9 cellular contexts compared by ENCODE assay signal in the genomic region with DNA sequence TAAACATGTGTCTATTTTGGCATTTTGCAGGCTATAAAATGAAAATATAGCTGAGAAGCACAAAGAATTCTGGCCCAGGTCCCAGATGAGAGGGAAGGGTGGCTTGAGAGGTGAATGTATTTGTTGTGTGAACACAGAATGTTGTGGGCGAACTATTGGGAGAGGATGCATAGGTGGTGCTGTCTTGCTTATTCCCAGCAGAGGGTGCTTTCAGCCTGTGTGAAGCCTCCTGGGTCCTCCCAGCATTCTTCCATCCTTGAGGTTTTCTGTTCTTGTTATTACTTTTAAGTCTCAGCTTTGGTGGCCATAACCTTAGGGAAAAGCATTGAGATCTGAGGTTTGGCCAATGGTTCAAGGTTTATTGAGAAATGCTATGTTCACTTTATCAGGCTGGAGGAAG.
DNase-seq lines count a peak whose midpoint lies in the region; ATAC-seq and TF ChIP-seq lines count a peak whose summit lies in the region.
"Had no signal": no experiment of that assay in that cellular context is flagged by ENCODE, and none has a peak within 500 bp of the region (broad histone marks: within the 10 kb centered on the region; RNA-seq: fewer than 3 reads in every experiment).

No MANE protein-coding gene starts in this region.

- no peaks in the 10 kb centered on the region for H3K4me1 ChIP-seq in PC-3 (ENCODE audit: insufficient read depth, low read length)
- no peaks in the 10 kb centered on the region for H3K4me1 ChIP-seq in foreskin keratinocyte
- no peaks in the 10 kb centered on the region for H3K4me1 ChIP-seq in esophagus muscularis mucosa

- BruUV-seq in PC-3 (replicated peaks; lab: Mats Ljungman, UMichigan), result no TSS peak

- H3K27ac Mint-ChIP-seq in CD4-positive, alpha-beta T cell, result no peak overlapping the region

- CTCF ChIA-PET in PC-3 (lab: Charles Lee), result interaction anchor here (0.6 kb wide), 1 partner anchor 106 kb away, joined by 4 read pairs; no protein-coding TSS in a partner anchor
- CTCF ChIA-PET in CD4-positive, alpha-beta T cell (lab: Charles Lee), result interaction anchor here (1.0 kb wide), 1 partner anchor 10 kb away, joined by 3 read pairs; no protein-coding TSS in a partner anchor

- H3K36me3 ChIP-seq in PC-3 (ENCODE audit: low read depth, low read length), result no peaks in the 10 kb centered on the region
- no peaks in the 10 kb centered on the region for H3K36me3 ChIP-seq in esophagus muscularis mucosa

- 74% methylated on average over 1 of the region's 1 CpG for WGBS in esophagus muscularis mucosa

- H3K27ac ChIP-seq in 22Rv1 (no peak overlapping the region), PC-3 (ENCODE audit: low read length) (no peak overlapping the region), foreskin keratinocyte (no peak overlapping the region), esophagus muscularis mucosa (replicated peaks in 1 of 4) (no peak overlapping the region)
- no peak overlapping the region for H3K27ac ChIP-seq in CD4-positive, alpha-beta T cell (ENCODE audit: low read depth, low read length)
- H3K27ac ChIP-seq: HL-60 had no signal

- no peak overlapping the region for H2AFZ ChIP-seq in PC-3 (ENCODE audit: low read length)

- H3K27me3 Mint-ChIP-seq in CD4-positive, alpha-beta T cell, result no peaks in the 10 kb centered on the region

- TF ChIP-seq CTCF in 22Rv1 (IDR thresholded peaks at IDR 0.05) (peak; percentile 29), GM13977 (IDR thresholded peaks at IDR 0.05; ENCODE audit: extremely low read depth, insufficient read depth, missing control alignments) (peak; percentile 60), PC-3 (conservative IDR thresholded peaks at IDR 0.05; ENCODE audit: low read depth, low read length) (peak; percentile 95), foreskin keratinocyte (conservative IDR thresholded peaks at IDR 0.05) (peak; percentile 84), esophagus muscularis mucosa (IDR thresholded peaks at IDR 0.05) (no peak)
- no peak for TF ChIP-seq CTCF in CD4-positive, alpha-beta T cell (IDR thresholded peaks at IDR 0.05)

- intact Hi-C loops in PC-3 (cut with micrococcal nuclease), result loop anchor here (1.0 kb wide), 2 partner anchors 36 to 192 kb away; no protein-coding TSS in a partner anchor
- intact Hi-C loops in esophagus muscularis mucosa (cut with DNase I), result no loop called here
- intact Hi-C loops in CD4-positive, alpha-beta T cell (cut with DNase I, micrococcal nuclease), result no loop called here

- H3K9ac ChIP-seq in PC-3 (ENCODE audit: low read length), result no peak overlapping the region

- H3K79me2 ChIP-seq in PC-3 (ENCODE audit: low read length), result no peaks in the 10 kb centered on the region

- no peaks in the 10 kb centered on the region for H3K36me3 Mint-ChIP-seq in CD4-positive, alpha-beta T cell (ENCODE audit: low read depth)

- POLR2A ChIA-PET in PC-3 (lab: Charles Lee; ENCODE audit: unreplicated experiment), result no interaction called here
- POLR2A ChIA-PET in CD4-positive, alpha-beta T cell (lab: Charles Lee), result no interaction called here

- ATAC-seq in PC-3, result peak; percentile 99
- peak; percentile 93 for ATAC-seq in foreskin keratinocyte
- ATAC-seq in CD4-positive, alpha-beta T cell (ENCODE audit: poor library complexity), result no peak

- no peaks in the 10 kb centered on the region for H3F3A ChIP-seq in PC-3 (ENCODE audit: low read length, unreplicated experiment)

- H3K4me3 ChIP-seq in PC-3 (ENCODE audit: low read length) (no peak overlapping the region), esophagus muscularis mucosa (no peak overlapping the region)

- no peak for TF ChIP-seq POLR2A in esophagus muscularis mucosa (IDR thresholded peaks at IDR 0.05; ENCODE audit: low read depth)

- no peaks in the 10 kb centered on the region for H3K9me2 ChIP-seq in PC-3 (replicated peaks; ENCODE audit: low read length)

- no peaks in the 10 kb centered on the region for H4K20me1 ChIP-seq in PC-3 (ENCODE audit: low read length)

- no peak for TF ChIP-seq EP300 in esophagus muscularis mucosa (IDR thresholded peaks at IDR 0.05)

- H3K4me1 Mint-ChIP-seq in CD4-positive, alpha-beta T cell (ENCODE audit: low read depth), result no peaks in the 10 kb centered on the region

- H3K9me3 ChIP-seq in PC-3 (ENCODE audit: low read length) (no peaks in the 10 kb centered on the region), esophagus muscularis mucosa (no peaks in the 10 kb centered on the region)
- no peaks in the 10 kb centered on the region for H3K9me3 ChIP-seq in CD4-positive, alpha-beta T cell (ENCODE audit: control insufficient read depth, low read length)

- no peak overlapping the region for H3K4me3 Mint-ChIP-seq in CD4-positive, alpha-beta T cell

- in situ Hi-C loops in GM13977 (cut with MboI; ENCODE audit: low pct_unique_long_range_greater_than_20kb, low sequenced_read_pairs, unreplicated experiment), result no loop called here

- no peak overlapping the region for H3K4me2 ChIP-seq in PC-3 (ENCODE audit: low read length)

- H3K27me3 ChIP-seq in PC-3 (ENCODE audit: low read length) (peaks cover 52% of the 10 kb centered on the region), foreskin keratinocyte (no peaks in the 10 kb centered on the region), esophagus muscularis mucosa (no peaks in the 10 kb centered on the region)
- no peaks in the 10 kb centered on the region for H3K27me3 ChIP-seq in CD4-positive, alpha-beta T cell (ENCODE audit: control insufficient read depth, insufficient read depth, low read length)

- H3K9me3 Mint-ChIP-seq in CD4-positive, alpha-beta T cell, result peaks cover 2% of the 10 kb centered on the region

- DNase-seq in GM13977 (ENCODE audit: low spot score) (peak; percentile 14), PC-3 (peak; percentile 74), foreskin keratinocyte (peak in 1 of 2 donors; percentile 54), esophagus muscularis mucosa (ENCODE audit: extremely low spot score) (no peak)
- DNase-seq in activated CD4-positive, alpha-beta T cell treated with anti-CD3 and anti-CD28 coated beads for 48 hours, result no peak
- DNase-seq in CD4-positive, alpha-beta T cell, result no peak
- DNase-seq in stimulated activated CD4-positive, alpha-beta T cell treated with anti-CD3 and anti-CD28 coated beads, Interleukin-4, amount 100 ng/mL, for 24 hours, result no peak

Comparison
In these comparisons a context has a peak if more than half of its experiments do, and no peak if none do; other contexts are left out.
1. CTCF ChIP-seq: peak in 22Rv1 (single experiment), GM13977 (single experiment), PC-3 (single experiment) and foreskin keratinocyte (single experiment); none in esophagus muscularis mucosa (0 of 3) and CD4-positive, alpha-beta T cell (single experiment).
2. DNase-seq: peak in GM13977 (single experiment) and PC-3 (single experiment); none in esophagus muscularis mucosa (single experiment), activated CD4-positive, alpha-beta T cell treated with anti-CD3 and anti-CD28 coated beads for 48 hours (single experiment), CD4-positive, alpha-beta T cell (0 of 10) and stimulated activated CD4-positive, alpha-beta T cell treated with anti-CD3 and anti-CD28 coated beads, Interleukin-4, amount 100 ng/mL, for 24 hours (single experiment).